Comparison of ENCODE assay signal across 15 cellular contexts in genomic region chr14:99026471-99026870, GRCh38.
DNase-seq lines count a peak whose midpoint lies in the region; ATAC-seq lines count a peak whose summit lies in the region.
"Had no signal": no experiment of that assay in that cellular context is flagged by ENCODE, and none has a peak within 500 bp of the region (broad histone marks: within the 10 kb centered on the region; RNA-seq: fewer than 3 reads in every experiment).

No MANE protein-coding gene starts in this region.

- no peak for ATAC-seq in effector memory CD8-positive, alpha-beta T cell (replicated peaks)
- no peak for ATAC-seq in right cardiac atrium
- ATAC-seq: activated CD4-positive, CD25-positive, alpha-beta regulatory T cell treated with anti-CD3 and anti-CD28 coated beads, Interleukin-2, amount 50 U/mL, for 24 hours had no signal

- no peak overlapping the region for H3K4me3 Mint-ChIP-seq in effector memory CD8-positive, alpha-beta T cell
- H3K4me3 Mint-ChIP-seq: IgD-negative memory B cell, type B pancreatic cell had no signal

- H3K4me3 ChIP-seq in BLaER1 (peak overlapping the region; percentile 48), right cardiac atrium (ENCODE audit: low read length) (no peak overlapping the region)
- H3K4me3 ChIP-seq: coronary artery, lung had no signal

- H3K27ac Mint-ChIP-seq in effector memory CD8-positive, alpha-beta T cell, result peak overlapping the region; percentile 1 to 15
- H3K27ac Mint-ChIP-seq: type B pancreatic cell had no signal

- H3K9me3 Mint-ChIP-seq in effector memory CD8-positive, alpha-beta T cell, result no peaks in the 10 kb centered on the region

- H3K4me1 Mint-ChIP-seq in effector memory CD8-positive, alpha-beta T cell (ENCODE audit: low read depth in 2 of 2), result peaks cover 15 to 16% of the 10 kb centered on the region in 2 donors

- no peak overlapping the region for H3K9ac ChIP-seq in BLaER1

- H3K27me3 Mint-ChIP-seq in effector memory CD8-positive, alpha-beta T cell, result no peaks in the 10 kb centered on the region
- H3K27me3 Mint-ChIP-seq: IgD-negative memory B cell had no signal

- H3K27ac ChIP-seq in BLaER1 (peak overlapping the region; percentile 77), right cardiac atrium (ENCODE audit: low read length) (no peak overlapping the region)
- H3K27ac ChIP-seq: coronary artery had no signal

- WGBS in right cardiac atrium, result 52% methylated on average over 2 of the region's 2 CpGs

- H3K4me1 ChIP-seq in BLaER1, result peaks cover 42% of the 10 kb centered on the region
- no peaks in the 10 kb centered on the region for H3K4me1 ChIP-seq in right cardiac atrium (ENCODE audit: control insufficient read depth, insufficient read depth, low read length)

- H4K20me1 ChIP-seq in BLaER1, result no peaks in the 10 kb centered on the region

- DNase-seq in NCI-H1694 (lab: John Stamatoyannopoulos, UW) (peak; percentile 17), NCI-H1694 treated with DMSO at 0.1 percent for 48 hours (lab: John Stamatoyannopoulos, UW) (no peak), NCI-H524 treated with DMSO at 0.1 percent for 48 hours (lab: John Stamatoyannopoulos, UW) (peak; percentile 52), DMS79 (lab: John Stamatoyannopoulos, UW) (no peak), right cardiac atrium (no peak), DMS153 (lab: John Stamatoyannopoulos, UW) (no peak)
- no peak for DNase-seq in effector memory CD8-positive, alpha-beta T cell
- DNase-seq: NCI-H2029, occipital lobe had no signal

- no peaks in the 10 kb centered on the region for H3K36me3 Mint-ChIP-seq in effector memory CD8-positive, alpha-beta T cell (ENCODE audit: insufficient read depth)
- H3K36me3 Mint-ChIP-seq: IgD-negative memory B cell had no signal

- H3K36me3 ChIP-seq in BLaER1, result no peaks in the 10 kb centered on the region

- peaks cover 28% of the 10 kb centered on the region for H3K9me3 ChIP-seq in BLaER1
- no peaks in the 10 kb centered on the region for H3K9me3 ChIP-seq in right cardiac atrium (ENCODE audit: control insufficient read depth, low read length)

- H3K4me2 ChIP-seq in BLaER1, result peak overlapping the region; percentile 70

- H3K27me3 ChIP-seq in BLaER1 (no peaks in the 10 kb centered on the region), right cardiac atrium (ENCODE audit: control insufficient read depth, insufficient read depth) (no peaks in the 10 kb centered on the region)

- intact Hi-C loops in right cardiac atrium (cut with DNase I), result no loop called here

Comparison
In these comparisons a context has a peak if more than half of its experiments do, and no peak if none do; other contexts are left out.
1. DNase-seq: peak in NCI-H1694 (single experiment) and NCI-H524 treated with DMSO at 0.1 percent for 48 hours (single experiment); none in NCI-H1694 treated with DMSO at 0.1 percent for 48 hours (single experiment), effector memory CD8-positive, alpha-beta T cell (0 of 3), DMS79 (single experiment), right cardiac atrium (0 of 3) and DMS153 (single experiment).